1 cellular context compared by ENCODE assay signal in genomic region chr1:113388621-113389355, GRCh38.
TF ChIP-seq lines count a peak whose summit lies in the region.

No MANE protein-coding gene starts in this region.

TF ChIP-seq in K562, 482 proteins besides CTCF, POLR2A, EP300 and RAD21 (continued from another document and continues in another):
- TF ChIP-seq JUN (IDR thresholded peaks at IDR 0.05; ENCODE audit: borderline replicate concordance, low read depth, low read length) (no peak), JUN (CRISPR knock-in tag; IDR thresholded peaks at IDR 0.05; ENCODE audit: borderline replicate concordance) (no peak), BRF1 (IDR thresholded peaks at IDR 0.05; ENCODE audit: borderline replicate concordance, extremely low read depth, insufficient read length) (no peak), TGIF2 (CRISPR knock-in tag; IDR thresholded peaks at IDR 0.05) (no peak), NFYB (IDR thresholded peaks at IDR 0.05; ENCODE audit: extremely low read depth, insufficient read length) (no peak), HDAC2 (IDR thresholded peaks at IDR 0.05) (no peak), ZC3H4 (CRISPR knock-in tag; IDR thresholded peaks at IDR 0.05; ENCODE audit: borderline replicate concordance) (no peak), MAZ (CRISPR knock-in tag; conservative IDR thresholded peaks at IDR 0.05 in 1 of 2, IDR thresholded peaks at IDR 0.05 in 1 of 2) (peak in 1 of 2 experiments; percentile 45; a peak in 1 of 4 replicates), PHTF2 (CRISPR knock-in tag; IDR thresholded peaks at IDR 0.05) (no peak), CBX8 (IDR thresholded peaks at IDR 0.05; ENCODE audit: borderline replicate concordance, extremely low read depth, low read depth, low read length, poor library complexity, severe bottlenecking) (no peak), PHB (CRISPR knock-in tag; IDR thresholded peaks at IDR 0.05) (no peak), CREB3L1 (IDR thresholded peaks at IDR 0.05; ENCODE audit: borderline replicate concordance, low read depth) (no peak), TEAD2 (tag; IDR thresholded peaks at IDR 0.05) (no peak), PTRF (tag; IDR thresholded peaks at IDR 0.05) (no peak), TCF3 (CRISPR knock-in tag; IDR thresholded peaks at IDR 0.05) (peak; percentile 83), ZNF133 (CRISPR knock-in tag; IDR thresholded peaks at IDR 0.05) (no peak), KHSRP (IDR thresholded peaks at IDR 0.05) (no peak), LEF1 (IDR thresholded peaks at IDR 0.05) (no peak), RBM22 (IDR thresholded peaks at IDR 0.05; ENCODE audit: low read depth, low read length, poor library complexity, severe bottlenecking) (no peak), CTBP1 (IDR thresholded peaks at IDR 0.05; ENCODE audit: borderline replicate concordance) (no peak), RFX1 (IDR thresholded peaks at IDR 0.05) (no peak), TAF15 (IDR thresholded peaks at IDR 0.05; ENCODE audit: low read depth, low read length) (no peak), NR2C1 (IDR thresholded peaks at IDR 0.05) (no peak), NR2C1 (tag; IDR thresholded peaks at IDR 0.05) (no peak), SMAD4 (CRISPR knock-in tag; conservative IDR thresholded peaks at IDR 0.05) (peak; percentile 77), NR1H2 (CRISPR knock-in tag; IDR thresholded peaks at IDR 0.05) (no peak), THRA (IDR thresholded peaks at IDR 0.05) (no peak), HNRNPLL (IDR thresholded peaks at IDR 0.05; ENCODE audit: low read depth, low read length, poor library complexity, severe bottlenecking) (no peak), JUND (IDR thresholded peaks at IDR 0.05; ENCODE audit: borderline replicate concordance, low read depth, low read length) (no peak), JUND (tag; IDR thresholded peaks at IDR 0.05; ENCODE audit: borderline replicate concordance, low read depth, low read length) (no peak; the same call in 2 of the 3 replicates), SP2 (IDR thresholded peaks at IDR 0.05; ENCODE audit: extremely low read depth, low read depth, low read length, poor library complexity, severe bottlenecking) (no peak), FOXA3 (CRISPR knock-in tag; conservative IDR thresholded peaks at IDR 0.05 in 1 of 2, IDR thresholded peaks at IDR 0.05 in 1 of 2) (peak; percentile 87 to 99), FOSL1 (tag; conservative IDR thresholded peaks at IDR 0.05) (no peak), ZNF778 (CRISPR knock-in tag; IDR thresholded peaks at IDR 0.05) (no peak), LARP7 (IDR thresholded peaks at IDR 0.05) (no peak), MCM5 (IDR thresholded peaks at IDR 0.05; ENCODE audit: low read depth) (no peak), ZNF583 (CRISPR knock-in tag; IDR thresholded peaks at IDR 0.05) (no peak), KDM1A (IDR thresholded peaks at IDR 0.05) (peak; percentile 63 to 81; a peak in 3 of 4 replicates), ZEB2 (IDR thresholded peaks at IDR 0.05) (no peak), MTA3 (IDR thresholded peaks at IDR 0.05; ENCODE audit: borderline replicate concordance) (no peak), CC2D1A (IDR thresholded peaks at IDR 0.05) (peak; percentile 58; the same call in 1 of the 2 replicates), SREBF1 (IDR thresholded peaks at IDR 0.05; ENCODE audit: borderline replicate concordance, low read depth, low read length) (no peak), PHB2 (IDR thresholded peaks at IDR 0.05; ENCODE audit: low read depth) (no peak; the same call in 1 of the 2 replicates), TOE1 (IDR thresholded peaks at IDR 0.05; ENCODE audit: borderline replicate concordance) (no peak), TOE1 (CRISPR knock-in tag; IDR thresholded peaks at IDR 0.05; ENCODE audit: borderline replicate concordance, low read depth) (no peak), GABPA (tag; conservative IDR thresholded peaks at IDR 0.05; ENCODE audit: low read depth) (no peak)
- TF ChIP-seq, protein P1, sequence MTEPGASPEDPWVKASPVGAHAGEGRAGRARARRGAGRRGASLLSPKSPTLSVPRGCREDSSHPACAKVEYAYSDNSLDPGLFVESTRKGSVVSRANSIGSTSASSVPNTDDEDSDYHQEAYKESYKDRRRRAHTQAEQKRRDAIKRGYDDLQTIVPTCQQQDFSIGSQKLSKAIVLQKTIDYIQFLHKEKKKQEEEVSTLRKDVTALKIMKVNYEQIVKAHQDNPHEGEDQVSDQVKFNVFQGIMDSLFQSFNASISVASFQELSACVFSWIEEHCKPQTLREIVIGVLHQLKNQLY (CRISPR knock-in tag; conservative IDR thresholded peaks at IDR 0.05), result no peak
- TF ChIP-seq, protein P2, sequence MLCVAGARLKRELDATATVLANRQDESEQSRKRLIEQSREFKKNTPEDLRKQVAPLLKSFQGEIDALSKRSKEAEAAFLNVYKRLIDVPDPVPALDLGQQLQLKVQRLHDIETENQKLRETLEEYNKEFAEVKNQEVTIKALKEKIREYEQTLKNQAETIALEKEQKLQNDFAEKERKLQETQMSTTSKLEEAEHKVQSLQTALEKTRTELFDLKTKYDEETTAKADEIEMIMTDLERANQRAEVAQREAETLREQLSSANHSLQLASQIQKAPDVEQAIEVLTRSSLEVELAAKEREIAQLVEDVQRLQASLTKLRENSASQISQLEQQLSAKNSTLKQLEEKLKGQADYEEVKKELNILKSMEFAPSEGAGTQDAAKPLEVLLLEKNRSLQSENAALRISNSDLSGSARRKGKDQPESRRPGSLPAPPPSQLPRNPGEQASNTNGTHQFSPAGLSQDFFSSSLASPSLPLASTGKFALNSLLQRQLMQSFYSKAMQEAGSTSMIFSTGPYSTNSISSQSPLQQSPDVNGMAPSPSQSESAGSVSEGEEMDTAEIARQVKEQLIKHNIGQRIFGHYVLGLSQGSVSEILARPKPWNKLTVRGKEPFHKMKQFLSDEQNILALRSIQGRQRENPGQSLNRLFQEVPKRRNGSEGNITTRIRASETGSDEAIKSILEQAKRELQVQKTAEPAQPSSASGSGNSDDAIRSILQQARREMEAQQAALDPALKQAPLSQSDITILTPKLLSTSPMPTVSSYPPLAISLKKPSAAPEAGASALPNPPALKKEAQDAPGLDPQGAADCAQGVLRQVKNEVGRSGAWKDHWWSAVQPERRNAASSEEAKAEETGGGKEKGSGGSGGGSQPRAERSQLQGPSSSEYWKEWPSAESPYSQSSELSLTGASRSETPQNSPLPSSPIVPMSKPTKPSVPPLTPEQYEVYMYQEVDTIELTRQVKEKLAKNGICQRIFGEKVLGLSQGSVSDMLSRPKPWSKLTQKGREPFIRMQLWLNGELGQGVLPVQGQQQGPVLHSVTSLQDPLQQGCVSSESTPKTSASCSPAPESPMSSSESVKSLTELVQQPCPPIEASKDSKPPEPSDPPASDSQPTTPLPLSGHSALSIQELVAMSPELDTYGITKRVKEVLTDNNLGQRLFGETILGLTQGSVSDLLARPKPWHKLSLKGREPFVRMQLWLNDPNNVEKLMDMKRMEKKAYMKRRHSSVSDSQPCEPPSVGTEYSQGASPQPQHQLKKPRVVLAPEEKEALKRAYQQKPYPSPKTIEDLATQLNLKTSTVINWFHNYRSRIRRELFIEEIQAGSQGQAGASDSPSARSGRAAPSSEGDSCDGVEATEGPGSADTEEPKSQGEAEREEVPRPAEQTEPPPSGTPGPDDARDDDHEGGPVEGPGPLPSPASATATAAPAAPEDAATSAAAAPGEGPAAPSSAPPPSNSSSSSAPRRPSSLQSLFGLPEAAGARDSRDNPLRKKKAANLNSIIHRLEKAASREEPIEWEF (CRISPR knock-in tag; IDR thresholded peaks at IDR 0.05), result no peak
- TF ChIP-seq, protein P3, sequence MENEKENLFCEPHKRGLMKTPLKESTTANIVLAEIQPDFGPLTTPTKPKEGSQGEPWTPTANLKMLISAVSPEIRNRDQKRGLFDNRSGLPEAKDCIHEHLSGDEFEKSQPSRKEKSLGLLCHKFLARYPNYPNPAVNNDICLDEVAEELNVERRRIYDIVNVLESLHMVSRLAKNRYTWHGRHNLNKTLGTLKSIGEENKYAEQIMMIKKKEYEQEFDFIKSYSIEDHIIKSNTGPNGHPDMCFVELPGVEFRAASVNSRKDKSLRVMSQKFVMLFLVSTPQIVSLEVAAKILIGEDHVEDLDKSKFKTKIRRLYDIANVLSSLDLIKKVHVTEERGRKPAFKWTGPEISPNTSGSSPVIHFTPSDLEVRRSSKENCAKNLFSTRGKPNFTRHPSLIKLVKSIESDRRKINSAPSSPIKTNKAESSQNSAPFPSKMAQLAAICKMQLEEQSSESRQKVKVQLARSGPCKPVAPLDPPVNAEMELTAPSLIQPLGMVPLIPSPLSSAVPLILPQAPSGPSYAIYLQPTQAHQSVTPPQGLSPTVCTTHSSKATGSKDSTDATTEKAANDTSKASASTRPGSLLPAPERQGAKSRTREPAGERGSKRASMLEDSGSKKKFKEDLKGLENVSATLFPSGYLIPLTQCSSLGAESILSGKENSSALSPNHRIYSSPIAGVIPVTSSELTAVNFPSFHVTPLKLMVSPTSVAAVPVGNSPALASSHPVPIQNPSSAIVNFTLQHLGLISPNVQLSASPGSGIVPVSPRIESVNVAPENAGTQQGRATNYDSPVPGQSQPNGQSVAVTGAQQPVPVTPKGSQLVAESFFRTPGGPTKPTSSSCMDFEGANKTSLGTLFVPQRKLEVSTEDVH (IDR thresholded peaks at IDR 0.05; ENCODE audit: low read depth, partially characterized antibody), result no peak
- TF ChIP-seq, protein P4, sequence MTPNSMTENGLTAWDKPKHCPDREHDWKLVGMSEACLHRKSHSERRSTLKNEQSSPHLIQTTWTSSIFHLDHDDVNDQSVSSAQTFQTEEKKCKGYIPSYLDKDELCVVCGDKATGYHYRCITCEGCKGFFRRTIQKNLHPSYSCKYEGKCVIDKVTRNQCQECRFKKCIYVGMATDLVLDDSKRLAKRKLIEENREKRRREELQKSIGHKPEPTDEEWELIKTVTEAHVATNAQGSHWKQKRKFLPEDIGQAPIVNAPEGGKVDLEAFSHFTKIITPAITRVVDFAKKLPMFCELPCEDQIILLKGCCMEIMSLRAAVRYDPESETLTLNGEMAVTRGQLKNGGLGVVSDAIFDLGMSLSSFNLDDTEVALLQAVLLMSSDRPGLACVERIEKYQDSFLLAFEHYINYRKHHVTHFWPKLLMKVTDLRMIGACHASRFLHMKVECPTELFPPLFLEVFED (CRISPR knock-in tag; conservative IDR thresholded peaks at IDR 0.05), result no peak
- TF ChIP-seq, protein P5, sequence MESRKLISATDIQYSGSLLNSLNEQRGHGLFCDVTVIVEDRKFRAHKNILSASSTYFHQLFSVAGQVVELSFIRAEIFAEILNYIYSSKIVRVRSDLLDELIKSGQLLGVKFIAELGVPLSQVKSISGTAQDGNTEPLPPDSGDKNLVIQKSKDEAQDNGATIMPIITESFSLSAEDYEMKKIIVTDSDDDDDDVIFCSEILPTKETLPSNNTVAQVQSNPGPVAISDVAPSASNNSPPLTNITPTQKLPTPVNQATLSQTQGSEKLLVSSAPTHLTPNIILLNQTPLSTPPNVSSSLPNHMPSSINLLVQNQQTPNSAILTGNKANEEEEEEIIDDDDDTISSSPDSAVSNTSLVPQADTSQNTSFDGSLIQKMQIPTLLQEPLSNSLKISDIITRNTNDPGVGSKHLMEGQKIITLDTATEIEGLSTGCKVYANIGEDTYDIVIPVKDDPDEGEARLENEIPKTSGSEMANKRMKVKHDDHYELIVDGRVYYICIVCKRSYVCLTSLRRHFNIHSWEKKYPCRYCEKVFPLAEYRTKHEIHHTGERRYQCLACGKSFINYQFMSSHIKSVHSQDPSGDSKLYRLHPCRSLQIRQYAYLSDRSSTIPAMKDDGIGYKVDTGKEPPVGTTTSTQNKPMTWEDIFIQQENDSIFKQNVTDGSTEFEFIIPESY (CRISPR knock-in tag; IDR thresholded peaks at IDR 0.05), result no peak
- TF ChIP-seq, protein P6, sequence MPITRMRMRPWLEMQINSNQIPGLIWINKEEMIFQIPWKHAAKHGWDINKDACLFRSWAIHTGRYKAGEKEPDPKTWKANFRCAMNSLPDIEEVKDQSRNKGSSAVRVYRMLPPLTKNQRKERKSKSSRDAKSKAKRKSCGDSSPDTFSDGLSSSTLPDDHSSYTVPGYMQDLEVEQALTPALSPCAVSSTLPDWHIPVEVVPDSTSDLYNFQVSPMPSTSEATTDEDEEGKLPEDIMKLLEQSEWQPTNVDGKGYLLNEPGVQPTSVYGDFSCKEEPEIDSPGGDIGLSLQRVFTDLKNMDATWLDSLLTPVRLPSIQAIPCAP (CRISPR knock-in tag; IDR thresholded peaks at IDR 0.05; ENCODE audit: borderline replicate concordance), result no peak
- TF ChIP-seq, protein P7, sequence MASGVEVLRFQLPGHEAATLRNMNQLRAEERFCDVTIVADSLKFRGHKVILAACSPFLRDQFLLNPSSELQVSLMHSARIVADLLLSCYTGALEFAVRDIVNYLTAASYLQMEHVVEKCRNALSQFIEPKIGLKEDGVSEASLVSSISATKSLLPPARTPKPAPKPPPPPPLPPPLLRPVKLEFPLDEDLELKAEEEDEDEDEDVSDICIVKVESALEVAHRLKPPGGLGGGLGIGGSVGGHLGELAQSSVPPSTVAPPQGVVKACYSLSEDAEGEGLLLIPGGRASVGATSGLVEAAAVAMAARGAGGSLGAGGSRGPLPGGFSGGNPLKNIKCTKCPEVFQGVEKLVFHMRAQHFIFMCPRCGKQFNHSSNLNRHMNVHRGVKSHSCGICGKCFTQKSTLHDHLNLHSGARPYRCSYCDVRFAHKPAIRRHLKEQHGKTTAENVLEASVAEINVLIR (CRISPR knock-in tag; IDR thresholded peaks at IDR 0.05), result no peak
- TF ChIP-seq, protein P8, sequence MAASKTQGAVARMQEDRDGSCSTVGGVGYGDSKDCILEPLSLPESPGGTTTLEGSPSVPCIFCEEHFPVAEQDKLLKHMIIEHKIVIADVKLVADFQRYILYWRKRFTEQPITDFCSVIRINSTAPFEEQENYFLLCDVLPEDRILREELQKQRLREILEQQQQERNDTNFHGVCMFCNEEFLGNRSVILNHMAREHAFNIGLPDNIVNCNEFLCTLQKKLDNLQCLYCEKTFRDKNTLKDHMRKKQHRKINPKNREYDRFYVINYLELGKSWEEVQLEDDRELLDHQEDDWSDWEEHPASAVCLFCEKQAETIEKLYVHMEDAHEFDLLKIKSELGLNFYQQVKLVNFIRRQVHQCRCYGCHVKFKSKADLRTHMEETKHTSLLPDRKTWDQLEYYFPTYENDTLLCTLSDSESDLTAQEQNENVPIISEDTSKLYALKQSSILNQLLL (CRISPR knock-in tag; IDR thresholded peaks at IDR 0.05; ENCODE audit: borderline replicate concordance), result no peak
